32 cellular contexts compared by ENCODE assay signal in the genomic region with DNA sequence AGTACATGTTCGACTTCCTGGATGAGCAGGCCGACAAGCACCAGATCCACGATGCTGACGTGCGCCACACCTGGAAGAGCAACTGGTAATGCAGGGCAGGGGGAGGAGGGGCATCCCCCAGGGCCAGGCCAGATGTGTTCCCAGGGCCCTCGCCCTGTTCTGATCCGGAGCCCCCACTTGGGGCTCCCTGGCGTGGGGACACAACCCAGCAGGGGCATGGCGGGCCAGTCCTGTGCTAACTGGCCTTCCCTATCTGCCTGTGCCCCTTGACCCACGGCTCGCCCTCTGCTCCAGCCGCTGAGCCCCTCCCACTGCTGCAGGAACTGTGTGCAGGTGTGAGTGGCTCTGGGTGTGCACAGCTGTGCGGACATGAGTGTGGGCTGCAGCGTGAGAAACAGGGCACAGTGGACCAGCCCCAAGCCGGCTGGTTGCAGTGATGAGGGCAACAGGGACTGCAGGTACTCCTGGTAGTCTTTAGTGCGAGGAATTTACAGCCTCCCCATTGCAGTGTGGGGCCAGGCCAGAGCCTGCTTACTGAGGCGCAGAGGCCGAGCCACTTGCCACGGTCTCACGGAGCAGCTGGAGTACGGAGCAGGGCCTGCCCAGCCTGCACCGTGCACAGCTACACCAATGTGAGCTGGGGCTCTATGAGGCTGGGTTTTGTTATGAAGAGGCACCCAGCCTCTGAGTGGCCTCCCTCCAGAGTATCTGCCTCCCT.
"Had no signal": no experiment of that assay in that cellular context is flagged by ENCODE, and none has a peak within 500 bp of the region (broad histone marks: within the 10 kb centered on the region; RNA-seq: fewer than 3 reads in every experiment).

No MANE protein-coding gene starts in this region.

- H3K27me3 Mint-ChIP-seq: activated B cell treated with CpG ODN at 0.5 μM for 24 hours; activated CD8-positive, alpha-beta T cell treated with anti-CD3 and anti-CD28 coated beads for 36 hours; activated naive CD4-positive, alpha-beta T cell treated with anti-CD3 and anti-CD28 coated beads, Interleukin-2, amount 50 U/mL, for 24 hours; activated naive CD8-positive, alpha-beta T cell treated with anti-CD3 and anti-CD28 coated beads for 36 hours; activated naive CD8-positive, alpha-beta T cell treated with anti-CD3 and anti-CD28 coated beads, Interleukin-2, amount 50 U/mL, for 24 hours; activated T-helper 17 cell treated with anti-CD3 and anti-CD28 coated beads, Interleukin-2, amount 50 U/mL, for 72 hours; T-cell had no signal

- DNase-seq: activated B cell treated with CpG ODN at 0.5 μM for 24 hours; activated CD4-positive, alpha-beta T cell treated with anti-CD3 and anti-CD28 coated beads for 48 hours; activated CD4-positive, alpha-beta T cell treated with anti-CD3 and anti-CD28 coated beads, Interleukin-2, amount 50 U/mL, for 1 hour; activated CD4-positive, alpha-beta T cell treated with anti-CD3 and anti-CD28 coated beads, Interleukin-2, amount 50 U/mL, for 48 hours; activated CD8-positive, alpha-beta memory T cell treated with anti-CD3 and anti-CD28 coated beads for 24 hours; activated CD8-positive, alpha-beta T cell treated with anti-CD3 and anti-CD28 coated beads for 36 hours; activated effector memory CD4-positive, alpha-beta T cell treated with Interleukin-2 at 50 U/mL for 16 hours; activated gamma-delta T cell treated with Interleukin-2 at 50 U/mL for 16 hours; activated naive CD4-positive, alpha-beta T cell treated with Interleukin-2 at 50 U/mL for 16 hours; activated naive CD8-positive, alpha-beta T cell treated with anti-CD3 and anti-CD28 coated beads for 36 hours; activated naive CD8-positive, alpha-beta T cell treated with anti-CD3 and anti-CD28 coated beads, Interleukin-2, amount 50 U/mL, for 24 hours; activated T-cell treated with anti-CD3 and anti-CD28 coated beads, Interleukin-2, amount 50 U/mL, for 4 hours; adrenal gland; amygdala; aorta; body of pancreas; central memory CD4-positive, alpha-beta T cell; cerebellar nuclear complex; colonic mucosa; effector CD8-positive, alpha-beta T cell; esophagus squamous epithelium; SW 1271; T-cell; T1000; WERI-Rb-1 had no signal

- H3K4me1 ChIP-seq: body of pancreas had no signal

- H3K9me3 ChIP-seq: adrenal gland, body of pancreas, colonic mucosa, esophagus squamous epithelium had no signal

- H3K4me3 ChIP-seq: adrenal gland, body of pancreas, cardiac muscle cell, colonic mucosa, esophagus squamous epithelium had no signal

- H3K4me3 Mint-ChIP-seq: activated B cell treated with CpG ODN at 0.5 μM for 24 hours; activated CD8-positive, alpha-beta T cell treated with anti-CD3 and anti-CD28 coated beads for 36 hours; activated naive CD4-positive, alpha-beta T cell treated with anti-CD3 and anti-CD28 coated beads, Interleukin-2, amount 50 U/mL, for 24 hours; activated naive CD8-positive, alpha-beta T cell treated with anti-CD3 and anti-CD28 coated beads for 36 hours; activated naive CD8-positive, alpha-beta T cell treated with anti-CD3 and anti-CD28 coated beads, Interleukin-2, amount 50 U/mL, for 24 hours; activated T-cell treated with anti-CD3 and anti-CD28 coated beads, Interleukin-2, amount 50 U/mL, for 4 hours; activated T-helper 17 cell treated with anti-CD3 and anti-CD28 coated beads, Interleukin-2, amount 50 U/mL, for 72 hours; T-cell; T-helper 1 cell treated with Interleukin-12 subunit alpha and Interleukin-12 subunit beta and Interleukin-4 antibody, amounts not matched to agents 30 μg/mL and 1 μg/mL, for 36 hours; T-helper 2 cell treated with Interferon-gamma antibody and Interleukin-4, amounts not matched to agents 5 μg/mL and 100 μg/mL, for 36 hours had no signal

- ATAC-seq: activated CD4-positive, CD25-positive, alpha-beta regulatory T cell treated with anti-CD3 and anti-CD28 coated beads, Interleukin-2, amount 50 U/mL, for 24 hours; activated CD8-positive, alpha-beta T cell treated with anti-CD3 and anti-CD28 coated beads for 36 hours; activated naive CD8-positive, alpha-beta T cell treated with anti-CD3 and anti-CD28 coated beads, Interleukin-2, amount 50 U/mL, for 24 hours; activated T-cell treated with anti-CD3 and anti-CD28 coated beads, Interleukin-2, amount 50 U/mL, for 4 hours; activated T-helper 17 cell treated with anti-CD3 and anti-CD28 coated beads, Interleukin-2, amount 50 U/mL, for 72 hours; body of pancreas; T-cell had no signal

- H3K9me3 Mint-ChIP-seq: activated B cell treated with CpG ODN at 0.5 μM for 24 hours; activated CD8-positive, alpha-beta T cell treated with anti-CD3 and anti-CD28 coated beads for 36 hours; activated naive CD4-positive, alpha-beta T cell treated with anti-CD3 and anti-CD28 coated beads, Interleukin-2, amount 50 U/mL, for 24 hours; activated naive CD8-positive, alpha-beta T cell treated with anti-CD3 and anti-CD28 coated beads for 36 hours; activated naive CD8-positive, alpha-beta T cell treated with anti-CD3 and anti-CD28 coated beads, Interleukin-2, amount 50 U/mL, for 24 hours; activated T-cell treated with anti-CD3 and anti-CD28 coated beads, Interleukin-2, amount 50 U/mL, for 4 hours; activated T-helper 17 cell treated with anti-CD3 and anti-CD28 coated beads, Interleukin-2, amount 50 U/mL, for 72 hours; T-cell; T-helper 1 cell treated with Interleukin-12 subunit alpha and Interleukin-12 subunit beta and Interleukin-4 antibody, amounts not matched to agents 30 μg/mL and 1 μg/mL, for 36 hours; T-helper 2 cell treated with Interferon-gamma antibody and Interleukin-4, amounts not matched to agents 5 μg/mL and 100 μg/mL, for 36 hours had no signal

- H3K4me1 Mint-ChIP-seq: activated B cell treated with CpG ODN at 0.5 μM for 24 hours; activated naive CD4-positive, alpha-beta T cell treated with anti-CD3 and anti-CD28 coated beads, Interleukin-2, amount 50 U/mL, for 24 hours; activated naive CD8-positive, alpha-beta T cell treated with anti-CD3 and anti-CD28 coated beads, Interleukin-2, amount 50 U/mL, for 24 hours; activated T-helper 17 cell treated with anti-CD3 and anti-CD28 coated beads, Interleukin-2, amount 50 U/mL, for 72 hours; T-cell had no signal

- H3K27me3 ChIP-seq: adrenal gland, body of pancreas, cardiac muscle cell, colonic mucosa, esophagus squamous epithelium had no signal

- H3K36me3 Mint-ChIP-seq: activated naive CD4-positive, alpha-beta T cell treated with anti-CD3 and anti-CD28 coated beads, Interleukin-2, amount 50 U/mL, for 24 hours had no signal

- H3K27ac ChIP-seq: adrenal gland, body of pancreas, cardiac muscle cell, colonic mucosa, epithelial cell of prostate, esophagus squamous epithelium, WERI-Rb-1 had no signal

- H3K27ac Mint-ChIP-seq: activated B cell treated with CpG ODN at 0.5 μM for 24 hours; activated CD8-positive, alpha-beta T cell treated with anti-CD3 and anti-CD28 coated beads for 36 hours; activated naive CD4-positive, alpha-beta T cell treated with anti-CD3 and anti-CD28 coated beads, Interleukin-2, amount 50 U/mL, for 24 hours; activated naive CD8-positive, alpha-beta T cell treated with anti-CD3 and anti-CD28 coated beads for 36 hours; activated naive CD8-positive, alpha-beta T cell treated with anti-CD3 and anti-CD28 coated beads, Interleukin-2, amount 50 U/mL, for 24 hours; activated T-helper 17 cell treated with anti-CD3 and anti-CD28 coated beads, Interleukin-2, amount 50 U/mL, for 72 hours; T-cell; T-helper 1 cell treated with Interleukin-12 subunit alpha and Interleukin-12 subunit beta and Interleukin-4 antibody, amounts not matched to agents 30 μg/mL and 1 μg/mL, for 36 hours; T-helper 2 cell treated with Interferon-gamma antibody and Interleukin-4, amounts not matched to agents 5 μg/mL and 100 μg/mL, for 36 hours had no signal

- H3K36me3 ChIP-seq: cardiac muscle cell had no signal
